ENCODE assay signal across 20 cellular contexts in genomic region chr10:60041489-60042133, GRCh38.
DNase-seq lines count a peak whose midpoint lies in the region; ATAC-seq, FAIRE-seq and TF ChIP-seq lines count a peak whose summit lies in the region.
"Had no signal": no experiment of that assay in that cellular context is flagged by ENCODE, and none has a peak within 500 bp of the region (broad histone marks: within the 10 kb centered on the region; RNA-seq: fewer than 3 reads in every experiment).

No MANE protein-coding gene starts in this region.

- no peak for TF ChIP-seq POLR2A in stomach (IDR thresholded peaks at IDR 0.05)

- no peaks in the 10 kb centered on the region for H3K27me3 ChIP-seq in stomach
- H3K27me3 ChIP-seq in small intestine (ENCODE audit: control insufficient read depth in 2 of 2, insufficient read depth in 2 of 2, low read length in 2 of 2) = no peaks in the 10 kb centered on the region
- H3K27me3 ChIP-seq: esophagus squamous epithelium, right lobe of liver, SJCRH30 had no signal

- peak; percentile 24 for FAIRE-seq in colon (lab: Jason Lieb, UNC)
- no peak for FAIRE-seq in small intestine (lab: Jason Lieb, UNC)
- FAIRE-seq: urothelium cell line had no signal

- ATAC-seq in GM19043 (IDR thresholded peaks at IDR 0.05; ENCODE audit: low read depth, unreplicated experiment) = peak; percentile 62

- no peaks in the 10 kb centered on the region for H3K27me3 Mint-ChIP-seq in activated CD4-positive, alpha-beta memory T cell treated with anti-CD3 and anti-CD28 coated beads for 36 hours
- H3K27me3 Mint-ChIP-seq: activated B cell treated with CpG ODN at 0.5 μM for 24 hours had no signal

- H3K9me3 ChIP-seq in stomach = no peaks in the 10 kb centered on the region
- H3K9me3 ChIP-seq in small intestine (ENCODE audit: control insufficient read depth, low read depth) = no peaks in the 10 kb centered on the region
- H3K9me3 ChIP-seq: esophagus squamous epithelium, right lobe of liver, SJCRH30 had no signal

- POLR2A ChIA-PET in activated CD4-positive, alpha-beta memory T cell treated with anti-CD3 and anti-CD28 coated beads for 36 hours (lab: Charles Lee) = no interaction called here

- H3K4me1 ChIP-seq in stomach (peaks cover 15 to 50% (median 32%) of the 10 kb centered on the region in 4 donors), small intestine (ENCODE audit: control insufficient read depth in 2 of 2, insufficient read depth in 1 of 2, low read depth in 1 of 2, low read length in 1 of 2) (no peaks in the 10 kb centered on the region)
- H3K4me1 ChIP-seq: right lobe of liver, SJCRH30 had no signal

- H3K27ac Mint-ChIP-seq in activated CD4-positive, alpha-beta memory T cell treated with anti-CD3 and anti-CD28 coated beads for 36 hours = no peak overlapping the region
- H3K27ac Mint-ChIP-seq: activated B cell treated with CpG ODN at 0.5 μM for 24 hours; activated naive CD8-positive, alpha-beta T cell treated with anti-CD3 and anti-CD28 coated beads for 36 hours; stimulated activated naive CD8-positive, alpha-beta T cell treated with anti-CD3 and anti-CD28 coated beads, Interleukin-15, Interleukin-2, amounts not matched to agents 100 ng/mL and 50 ng/mL, for 24 hours; T-helper 1 cell treated with Interleukin-12 subunit alpha and Interleukin-12 subunit beta and Interleukin-4 antibody, amounts not matched to agents 30 μg/mL and 1 μg/mL, for 36 hours had no signal

- H3K36me3 Mint-ChIP-seq in activated CD4-positive, alpha-beta memory T cell treated with anti-CD3 and anti-CD28 coated beads for 36 hours = peaks cover 2% of the 10 kb centered on the region
- H3K36me3 Mint-ChIP-seq: activated naive CD8-positive, alpha-beta T cell treated with anti-CD3 and anti-CD28 coated beads for 36 hours had no signal

- H3K36me3 ChIP-seq in stomach (no peaks in the 10 kb centered on the region), small intestine (ENCODE audit: control insufficient read depth in 2 of 2, insufficient read depth in 2 of 2, low read length in 2 of 2) (peaks cover 0 to 4% of the 10 kb centered on the region in 2 donors)
- H3K36me3 ChIP-seq: esophagus squamous epithelium, right lobe of liver, SJCRH30 had no signal

- TF ChIP-seq CTCF in stomach (IDR thresholded peaks at IDR 0.05) = peak in 1 of 7 experiments; percentile 8

- DNase-seq in MV-4-11 (lab: John Stamatoyannopoulos, UW) (peak; percentile 51), stomach (no peak), small intestine (no peak)
- DNase-seq in activated CD4-positive, alpha-beta memory T cell treated with anti-CD3 and anti-CD28 coated beads for 36 hours = no peak
- no peak for DNase-seq in activated CD4-positive, alpha-beta T cell treated with anti-CD3 and anti-CD28 coated beads, Interleukin-2, amount 50 U/mL, for 4 hours
- DNase-seq: activated B cell treated with CpG ODN at 0.5 μM for 24 hours; activated naive CD8-positive, alpha-beta T cell treated with anti-CD3 and anti-CD28 coated beads for 36 hours; esophagus squamous epithelium; glutamatergic neuron; Kasumi-1; NCI-H446; nucleus accumbens; PC-9; right lobe of liver; SJCRH30 had no signal

- H3K27ac ChIP-seq in stomach = peak overlapping the region; percentile 31 to 78 (median 58)
- H3K27ac ChIP-seq in small intestine (ENCODE audit: low read depth in 1 of 2, low read length in 1 of 2) = no peak overlapping the region
- H3K27ac ChIP-seq: PC-9, SJCRH30 had no signal

- intact Hi-C loops in stomach (cut with DNase I; ENCODE audit: low total_unique reads) = no loop called here
- intact Hi-C loops in activated CD4-positive, alpha-beta memory T cell treated with anti-CD3 and anti-CD28 coated beads for 36 hours (cut with micrococcal nuclease) = no loop called here

- H3K9me3 Mint-ChIP-seq in activated CD4-positive, alpha-beta memory T cell treated with anti-CD3 and anti-CD28 coated beads for 36 hours = no peaks in the 10 kb centered on the region
- H3K9me3 Mint-ChIP-seq: activated B cell treated with CpG ODN at 0.5 μM for 24 hours; activated naive CD8-positive, alpha-beta T cell treated with anti-CD3 and anti-CD28 coated beads for 36 hours; stimulated activated naive CD8-positive, alpha-beta T cell treated with anti-CD3 and anti-CD28 coated beads, Interleukin-15, Interleukin-2, amounts not matched to agents 100 ng/mL and 50 ng/mL, for 24 hours; T-helper 1 cell treated with Interleukin-12 subunit alpha and Interleukin-12 subunit beta and Interleukin-4 antibody, amounts not matched to agents 30 μg/mL and 1 μg/mL, for 36 hours had no signal

- CTCF ChIA-PET in activated CD4-positive, alpha-beta memory T cell treated with anti-CD3 and anti-CD28 coated beads for 36 hours (lab: Charles Lee) = interaction anchor here (1.4 kb wide), 1 partner anchor 411 kb away, joined by 3 read pairs; no protein-coding TSS in a partner anchor

- H3K4me3 Mint-ChIP-seq in activated CD4-positive, alpha-beta memory T cell treated with anti-CD3 and anti-CD28 coated beads for 36 hours = no peak overlapping the region
- H3K4me3 Mint-ChIP-seq: activated B cell treated with CpG ODN at 0.5 μM for 24 hours; activated naive CD8-positive, alpha-beta T cell treated with anti-CD3 and anti-CD28 coated beads for 36 hours; stimulated activated naive CD8-positive, alpha-beta T cell treated with anti-CD3 and anti-CD28 coated beads, Interleukin-15, Interleukin-2, amounts not matched to agents 100 ng/mL and 50 ng/mL, for 24 hours; T-helper 1 cell treated with Interleukin-12 subunit alpha and Interleukin-12 subunit beta and Interleukin-4 antibody, amounts not matched to agents 30 μg/mL and 1 μg/mL, for 36 hours had no signal

- TF ChIP-seq EP300 in stomach (IDR thresholded peaks at IDR 0.05) = no peak

- H3K4me1 Mint-ChIP-seq in activated CD4-positive, alpha-beta memory T cell treated with anti-CD3 and anti-CD28 coated beads for 36 hours (ENCODE audit: low read depth) = no peaks in the 10 kb centered on the region
- H3K4me1 Mint-ChIP-seq: activated naive CD8-positive, alpha-beta T cell treated with anti-CD3 and anti-CD28 coated beads for 36 hours had no signal

- 23 to 49% (median 28%) methylated on average over 3 of the region's 3 CpGs for WGBS in stomach, 5 donors
- 31 to 51% (median 49%) methylated on average over 3 of the region's 3 CpGs for WGBS in small intestine, 3 donors

- H3K4me3 ChIP-seq in stomach (no peak overlapping the region), small intestine (ENCODE audit: low read depth in 1 of 2, low read length in 2 of 2) (no peak overlapping the region)
- H3K4me3 ChIP-seq: esophagus squamous epithelium, PC-9, right lobe of liver, SJCRH30 had no signal

Comparison
In these comparisons a context has a peak if more than half of its experiments do, and no peak if none do; other contexts are left out.
1. H3K27ac ChIP-seq: peak in stomach (5 of 5); none in small intestine (0 of 2).